Comparison of ENCODE assay signal across 10 cellular contexts in the genomic region with DNA sequence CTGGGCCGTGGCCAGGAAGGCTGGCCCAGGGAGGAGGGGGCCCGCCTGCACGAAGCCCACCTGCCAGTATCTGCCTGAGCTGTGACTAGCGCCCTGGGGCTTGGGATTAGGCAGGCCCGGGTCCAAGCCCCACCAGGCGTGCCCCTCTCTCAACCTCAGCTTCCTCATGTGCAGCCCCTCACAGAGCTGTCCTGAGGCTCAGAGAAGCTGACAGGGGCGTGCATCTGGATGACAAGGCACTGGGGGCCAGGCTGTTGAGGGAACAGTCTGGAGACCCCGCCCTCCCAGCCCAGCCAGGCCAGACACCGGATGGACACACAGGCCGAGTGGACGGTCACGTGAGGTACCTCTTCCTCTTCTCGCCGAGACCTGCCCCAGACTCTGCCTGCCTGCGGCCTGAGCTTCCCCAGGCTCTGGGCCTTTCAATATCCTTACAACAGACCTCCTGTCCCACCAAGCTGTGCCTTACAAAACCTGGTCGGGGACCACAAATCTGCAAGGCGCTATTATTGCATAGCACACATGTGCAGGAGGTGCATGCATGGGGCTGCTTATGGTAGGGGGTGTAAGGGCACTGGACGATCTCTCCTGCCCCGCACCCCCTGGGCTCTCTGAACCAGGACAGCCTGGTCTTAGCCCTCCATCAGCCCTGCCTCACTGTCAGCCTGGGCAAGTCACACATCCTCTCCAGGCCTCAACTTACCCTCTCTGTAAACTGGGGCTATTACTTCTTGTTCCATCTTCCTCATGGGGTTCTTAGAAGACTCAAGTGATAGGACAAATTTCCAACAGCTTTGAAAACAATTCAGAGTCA. TPM values are rescaled to one million over a fixed set of nuclear protein-coding genes. Genes with fewer than 3 reads are reported as not detected.
DNase-seq lines count a peak whose midpoint lies in the region; ATAC-seq and TF ChIP-seq lines count a peak whose summit lies in the region.
"Had no signal": no experiment of that assay in that cellular context is flagged by ENCODE, and none has a peak within 500 bp of the region (broad histone marks: within the 10 kb centered on the region; RNA-seq: fewer than 3 reads in every experiment).

No MANE protein-coding gene starts in this region.

- H3K27ac ChIP-seq in RWPE2 (ENCODE audit: poor library complexity, severe bottlenecking) (no peak overlapping the region), dorsolateral prefrontal cortex (peak overlapping the region in 41 of 59 donors; percentile 12 to 79 (median 53)), mesenchymal stem cell (ENCODE audit: low read length, poor library complexity, severe bottlenecking) (no peak overlapping the region)

- no peak overlapping the region for H3K9ac ChIP-seq in mesenchymal stem cell (ENCODE audit: low read length)

- H4K91ac ChIP-seq in mesenchymal stem cell (ENCODE audit: low read length) = peak overlapping the region; percentile 87

- no peak overlapping the region for H3K4me2 ChIP-seq in mesenchymal stem cell (ENCODE audit: low read length, poor library complexity, severe bottlenecking)

- peak overlapping the region; percentile 54 to 94 for H3K18ac ChIP-seq in mesenchymal stem cell (ENCODE audit: low read depth in 1 of 2, low read length in 2 of 2)

- H2BK120ac ChIP-seq in mesenchymal stem cell (ENCODE audit: low read depth, low read length) = no peak overlapping the region

- DNase-seq in C1 segment of cervical spinal cord (lab: John Stamatoyannopoulos, UW) = peak in 8 of 14 donors; percentile 18 to 75 (median 51)
- peak; percentile 79 for DNase-seq in RWPE2 (ENCODE audit: low spot score)
- peak in 1 of 10 donors; percentile 43 for DNase-seq in dorsolateral prefrontal cortex
- peak; percentile 72 for DNase-seq in mesenchymal stem cell
- no peak for DNase-seq in NCI-H2029 treated with DMSO at 0.1 percent for 48 hours (lab: John Stamatoyannopoulos, UW)
- no peak for DNase-seq in GM03348 (ENCODE audit: low spot score)
- no peak for DNase-seq in NCI-H510A (lab: John Stamatoyannopoulos, UW)
- DNase-seq: NCI-H146, T-helper 9 cell had no signal

- H3K9me3 ChIP-seq in RWPE2 (ENCODE audit: severe bottlenecking) (no peaks in the 10 kb centered on the region), mesenchymal stem cell (ENCODE audit: control insufficient read depth, low read length) (no peaks in the 10 kb centered on the region)

- peak overlapping the region; percentile 31 to 92 for H2BK12ac ChIP-seq in mesenchymal stem cell (ENCODE audit: low read length in 2 of 2)

- ATAC-seq in RWPE2 (ENCODE audit: low read depth) = 0 out of 3 replicates have a peak, but pooled peaks have one; percentile 4
- ATAC-seq in HG03520 (IDR thresholded peaks at IDR 0.05; ENCODE audit: unreplicated experiment) = no peak

- peak overlapping the region; percentile 44 for H2BK15ac ChIP-seq in mesenchymal stem cell (ENCODE audit: low read depth, poor library complexity, severe bottlenecking)

- H3K14ac ChIP-seq in mesenchymal stem cell (ENCODE audit: low read length in 2 of 2) = peak overlapping the region in 1 of 2 experiments; percentile 73

- peak overlapping the region; percentile 20 for H2AFZ ChIP-seq in mesenchymal stem cell (ENCODE audit: low read depth, low read length)

- H3K23ac ChIP-seq in mesenchymal stem cell (ENCODE audit: low read length in 2 of 2) = no peak overlapping the region

- H3K79me1 ChIP-seq in mesenchymal stem cell (replicated peaks; ENCODE audit: low read length, poor library complexity, severe bottlenecking) = no peaks in the 10 kb centered on the region

- H3K4me3 ChIP-seq in RWPE2 (ENCODE audit: severe bottlenecking) (no peak overlapping the region), dorsolateral prefrontal cortex (no peak overlapping the region), mesenchymal stem cell (ENCODE audit: insufficient read depth in 1 of 2, low read depth in 1 of 2, low read length in 2 of 2) (no peak overlapping the region)

- no peaks in the 10 kb centered on the region for H3K4me1 ChIP-seq in RWPE2 (ENCODE audit: insufficient read depth, poor library complexity, severe bottlenecking)
- H3K4me1 ChIP-seq in mesenchymal stem cell (ENCODE audit: control insufficient read depth, insufficient read depth, low read depth, low read length) = peaks cover 25% of the 10 kb centered on the region

- H3K36me3 ChIP-seq in RWPE2 (ENCODE audit: low read depth) (no peaks in the 10 kb centered on the region), mesenchymal stem cell (ENCODE audit: control insufficient read depth in 1 of 2, insufficient read depth in 2 of 2, low read depth in 1 of 2, low read length in 2 of 2) (no peaks in the 10 kb centered on the region)

- peak overlapping the region; percentile 88 for H4K8ac ChIP-seq in mesenchymal stem cell (ENCODE audit: low read length)

- WGBS in mesenchymal stem cell = 37% methylated on average over 18 of the region's 19 CpGs

- intact Hi-C loops in dorsolateral prefrontal cortex (cut with DNase I) = no loop called here

- H2AK5ac ChIP-seq in mesenchymal stem cell (ENCODE audit: low read length, severe bottlenecking) = no peak overlapping the region

- H3K27me3 ChIP-seq in RWPE2 (ENCODE audit: insufficient read depth, poor library complexity, severe bottlenecking) = no peaks in the 10 kb centered on the region
- H3K27me3 ChIP-seq in dorsolateral prefrontal cortex = no peaks in the 10 kb centered on the region
- peaks cover 0 to 11% of the 10 kb centered on the region in 2 experiments for H3K27me3 ChIP-seq in mesenchymal stem cell (ENCODE audit: control insufficient read depth in 1 of 2, insufficient read depth in 1 of 2, low read length in 2 of 2)

- TF ChIP-seq CTCF in RWPE2 (IDR thresholded peaks at IDR 0.05; ENCODE audit: poor library complexity, severe bottlenecking) (no peak), dorsolateral prefrontal cortex (IDR thresholded peaks at IDR 0.05 in 54 of 56, conservative IDR thresholded peaks at IDR 0.05 in 2 of 56; ENCODE audit: low read depth in 1 of 56, partially characterized antibody in 56 of 56) (no peak)

- no peak overlapping the region for H2BK5ac ChIP-seq in mesenchymal stem cell (ENCODE audit: low read depth, low read length, poor library complexity, severe bottlenecking)

- peak overlapping the region; percentile 61 to 65 for H3K4ac ChIP-seq in mesenchymal stem cell (ENCODE audit: low read depth in 1 of 2, low read length in 2 of 2)

RNA-seq across cellular contexts. Expression of gene NOL4L, which starts 20.0 kb away (rescaled TPM):
- 10 to 100 TPM; 29.4 to 56.2 (median 42.8) TPM for total RNA-seq in dorsolateral prefrontal cortex
- 34.4 TPM for polyA plus RNA-seq in mesenchymal stem cell (2013, experiment 1 of 2)
- 33.5 TPM for polyA plus RNA-seq in mesenchymal stem cell (2013, experiment 2 of 2)

Comparison
In these comparisons a context has a peak if more than half of its experiments do, and no peak if none do; other contexts are left out.
1. DNase-seq: peak in C1 segment of cervical spinal cord (8 of 14), RWPE2 (single experiment) and mesenchymal stem cell (single experiment); none in NCI-H2029 treated with DMSO at 0.1 percent for 48 hours (single experiment), GM03348 (single experiment) and NCI-H510A (single experiment).
2. H3K27ac ChIP-seq: peak in dorsolateral prefrontal cortex (41 of 59); none in RWPE2 (single experiment) and mesenchymal stem cell (single experiment).